In genomic region chr7:100358857-100359212, GRCh38 we compare ENCODE assay signal across 18 cellular contexts. TPM values are rescaled to one million over a fixed set of nuclear protein-coding genes. Genes with fewer than 3 reads are reported as not detected.
"Had no signal": no experiment of that assay in that cellular context is flagged by ENCODE, and none has a peak within 500 bp of the region (broad histone marks: within the 10 kb centered on the region; RNA-seq: fewer than 3 reads in every experiment).

No MANE protein-coding gene starts in this region.

- H3K4me1 ChIP-seq: breast epithelium, gastroesophageal sphincter, heart right ventricle had no signal

- H3K4me3 Mint-ChIP-seq: activated naive CD8-positive, alpha-beta T cell treated with anti-CD3 and anti-CD28 coated beads, Interleukin-2, amount 50 U/mL, for 24 hours; activated T-helper 1 cell treated with anti-CD3 and anti-CD28 coated beads, Interleukin-12 subunit alpha, Interleukin-12 subunit beta, Interleukin-2, Interleukin-4 antibody, amounts not matched to agents 30 ng/mL and 10 ng/mL and 1 ng/mL, durations not matched to agents 14 hours and 24 hours and 36 hours; nephron; WTC11 had no signal

- H3K4me1 Mint-ChIP-seq: nephron, WTC11 had no signal

- H3K27me3 ChIP-seq: breast epithelium, dorsolateral prefrontal cortex, gastroesophageal sphincter, heart right ventricle, left lung had no signal

- H3K27ac Mint-ChIP-seq: activated naive CD8-positive, alpha-beta T cell treated with anti-CD3 and anti-CD28 coated beads, Interleukin-2, amount 50 U/mL, for 24 hours; activated T-helper 1 cell treated with anti-CD3 and anti-CD28 coated beads, Interleukin-12 subunit alpha, Interleukin-12 subunit beta, Interleukin-2, Interleukin-4 antibody, amounts not matched to agents 30 ng/mL and 10 ng/mL and 1 ng/mL, durations not matched to agents 14 hours and 24 hours and 36 hours; nephron; WTC11 had no signal

- H3K9me3 ChIP-seq: breast epithelium, gastroesophageal sphincter, heart right ventricle, left lung, mucosa of descending colon, thoracic aorta had no signal

- H3K27me3 Mint-ChIP-seq: activated naive CD8-positive, alpha-beta T cell treated with anti-CD3 and anti-CD28 coated beads, Interleukin-2, amount 50 U/mL, for 24 hours had no signal

- H3K9me3 Mint-ChIP-seq: activated T-helper 1 cell treated with anti-CD3 and anti-CD28 coated beads, Interleukin-12 subunit alpha, Interleukin-12 subunit beta, Interleukin-2, Interleukin-4 antibody, amounts not matched to agents 30 ng/mL and 10 ng/mL and 1 ng/mL, durations not matched to agents 14 hours and 24 hours and 36 hours; nephron; WTC11 had no signal

- H3K4me3 ChIP-seq: breast epithelium, dorsolateral prefrontal cortex, gastroesophageal sphincter, heart right ventricle, left lung, mucosa of descending colon, thoracic aorta had no signal

- DNase-seq: activated CD4-positive, alpha-beta T cell treated with anti-CD3 and anti-CD28 coated beads for 48 hours; activated CD8-positive, alpha-beta memory T cell treated with anti-CD3 and anti-CD28 coated beads, Interleukin-2, amount 50 U/mL, for 48 hours; activated naive CD8-positive, alpha-beta T cell treated with anti-CD3 and anti-CD28 coated beads, Interleukin-2, amount 50 U/mL, for 24 hours; dorsolateral prefrontal cortex; heart right ventricle; T-helper 2 cell had no signal

- H3K27ac ChIP-seq: breast epithelium, gastroesophageal sphincter, thoracic aorta had no signal

- ATAC-seq: activated naive CD8-positive, alpha-beta T cell treated with anti-CD3 and anti-CD28 coated beads, Interleukin-2, amount 50 U/mL, for 24 hours; gastroesophageal sphincter; left lung; sciatic nerve had no signal

RNA-seq across cellular contexts. Expression of gene SPDYE3, which starts 51.3 kb away (rescaled TPM):
- total RNA-seq: activated T-helper 1 cell treated with anti-CD3 and anti-CD28 coated beads, Interleukin-12 subunit alpha, Interleukin-12 subunit beta, Interleukin-2, Interleukin-4 antibody, amounts not matched to agents 30 ng/mL and 10 ng/mL and 1 ng/mL, durations not matched to agents 14 hours and 24 hours and 36 hours; aorta; breast epithelium; gastroesophageal sphincter; heart right ventricle; left lung; mucosa of descending colon; pulmonary artery endothelial cell; sciatic nerve; thoracic aorta; ureter; WTC11 had no signal
- polyA plus RNA-seq: aorta had no signal
